Comparison of ENCODE assay signal across 19 cellular contexts in genomic region chr15:78130012-78130353, GRCh38. TPM values are rescaled to one million over a fixed set of nuclear protein-coding genes. Genes with fewer than 3 reads are reported as not detected.
DNase-seq lines count a peak whose midpoint lies in the region; ATAC-seq and TF ChIP-seq lines count a peak whose summit lies in the region.
"Had no signal": no experiment of that assay in that cellular context is flagged by ENCODE, and none has a peak within 500 bp of the region (broad histone marks: within the 10 kb centered on the region; RNA-seq: fewer than 3 reads in every experiment).

No MANE protein-coding gene starts in this region.

- no peak for ATAC-seq in activated T-cell treated with anti-CD3 and anti-CD28 coated beads, Interleukin-2, amount 50 U/mL, for 72 hours (replicated peaks in 1 of 2)
- no peak for ATAC-seq in stimulated activated effector memory CD8-positive, alpha-beta T cell treated with anti-CD3 and anti-CD28 coated beads, Interleukin-12 subunit alpha, Interleukin-12 subunit beta, amount 100 ng/mL, for 72 hours
- ATAC-seq in GM19035 (IDR thresholded peaks at IDR 0.05; ENCODE audit: unreplicated experiment) = no peak
- ATAC-seq in HG03139 (IDR thresholded peaks at IDR 0.05; ENCODE audit: unreplicated experiment) = no peak

- no peaks in the 10 kb centered on the region for H3K36me3 ChIP-seq in mesenchymal stem cell (ENCODE audit: control insufficient read depth in 1 of 2, insufficient read depth in 2 of 2, low read depth in 1 of 2, low read length in 2 of 2)
- H3K36me3 ChIP-seq: esophagus muscularis mucosa, vagina had no signal

- no peaks in the 10 kb centered on the region for H3K9me3 Mint-ChIP-seq in activated T-cell treated with anti-CD3 and anti-CD28 coated beads, Interleukin-2, amount 50 U/mL, for 72 hours
- H3K9me3 Mint-ChIP-seq in endothelial cell (ENCODE audit: unreplicated experiment) = no peaks in the 10 kb centered on the region
- no peaks in the 10 kb centered on the region for H3K9me3 Mint-ChIP-seq in stimulated activated effector memory CD8-positive, alpha-beta T cell treated with anti-CD3 and anti-CD28 coated beads, Interleukin-12 subunit alpha, Interleukin-12 subunit beta, amount 100 ng/mL, for 72 hours

- H3K27me3 ChIP-seq in mesenchymal stem cell (ENCODE audit: control insufficient read depth in 1 of 2, insufficient read depth in 1 of 2, low read length in 2 of 2) = peaks cover 0 to 15% of the 10 kb centered on the region in 2 experiments
- H3K27me3 ChIP-seq: esophagus muscularis mucosa, vagina had no signal

- no peak for TF ChIP-seq CTCF in endothelial cell (IDR thresholded peaks at IDR 0.05; ENCODE audit: unreplicated experiment)

- no peak overlapping the region for H3K9ac ChIP-seq in mesenchymal stem cell (ENCODE audit: low read length)

- H3K4me1 ChIP-seq in mesenchymal stem cell (ENCODE audit: control insufficient read depth, insufficient read depth, low read depth, low read length) = peaks cover 13% of the 10 kb centered on the region

- no peak overlapping the region for H3K4me3 ChIP-seq in Jurkat, Clone E6-1 (ENCODE audit: low read length)
- H3K4me3 ChIP-seq in mesenchymal stem cell (ENCODE audit: insufficient read depth in 1 of 2, low read depth in 1 of 2, low read length in 2 of 2) = no peak overlapping the region

- 100% methylated on average over 2 of the region's 2 CpGs for WGBS in mesenchymal stem cell

- H2BK12ac ChIP-seq in mesenchymal stem cell (ENCODE audit: low read length in 2 of 2) = peak overlapping the region in 1 of 2 experiments; percentile 4

- H2AK5ac ChIP-seq in mesenchymal stem cell (ENCODE audit: low read length, severe bottlenecking) = no peak overlapping the region

- H3K9me3 ChIP-seq in mesenchymal stem cell (ENCODE audit: control insufficient read depth, low read length) = no peaks in the 10 kb centered on the region
- H3K9me3 ChIP-seq: esophagus muscularis mucosa, vagina had no signal

- no peak overlapping the region for H3K4ac ChIP-seq in mesenchymal stem cell (ENCODE audit: low read depth in 1 of 2, low read length in 2 of 2)

- H3K14ac ChIP-seq in mesenchymal stem cell (ENCODE audit: low read length in 2 of 2) = no peak overlapping the region

- no peak overlapping the region for H4K91ac ChIP-seq in mesenchymal stem cell (ENCODE audit: low read length)

- no peak overlapping the region for H3K23ac ChIP-seq in mesenchymal stem cell (ENCODE audit: low read length in 2 of 2)

- no peak for DNase-seq in activated T-cell treated with anti-CD3 and anti-CD28 coated beads, Interleukin-2, amount 50 U/mL, for 72 hours
- no peak for DNase-seq in activated T-cell treated with anti-CD3 and anti-CD28 coated beads, Interleukin-2, amount 50 U/mL, for 1 hour
- DNase-seq in Jurkat, Clone E6-1 (ENCODE audit: low read depth, low spot score) = peak; percentile 56
- DNase-seq in endothelial cell (ENCODE audit: low spot score) (no peak), mesenchymal stem cell (no peak)
- DNase-seq in stimulated activated effector memory CD8-positive, alpha-beta T cell treated with anti-CD3 and anti-CD28 coated beads, Interleukin-12 subunit alpha, Interleukin-12 subunit beta, amount 100 ng/mL, for 72 hours (ENCODE audit: low spot score in 2 of 2) = no peak
- DNase-seq: activated CD4-positive, CD25-positive, alpha-beta regulatory T cell; cerebellar nuclear complex; DND-41; hippocampal formation; NCI-H2081; stimulated activated CD4-positive, alpha-beta T cell treated with anti-CD3 and anti-CD28 coated beads, Interleukin-1b, Interleukin-23, amount 100 ng/mL, for 48 hours had no signal

- no peak overlapping the region for H2BK120ac ChIP-seq in mesenchymal stem cell (ENCODE audit: low read depth, low read length)

- no peak overlapping the region for H2BK15ac ChIP-seq in mesenchymal stem cell (ENCODE audit: low read depth, poor library complexity, severe bottlenecking)

- H2BK5ac ChIP-seq in mesenchymal stem cell (ENCODE audit: low read depth, low read length, poor library complexity, severe bottlenecking) = no peak overlapping the region

- peaks cover 10% of the 10 kb centered on the region for H3K27me3 Mint-ChIP-seq in activated T-cell treated with anti-CD3 and anti-CD28 coated beads, Interleukin-2, amount 50 U/mL, for 72 hours (ENCODE audit: low read depth)
- peaks cover 11% of the 10 kb centered on the region for H3K27me3 Mint-ChIP-seq in endothelial cell (ENCODE audit: unreplicated experiment)

- H3K4me1 Mint-ChIP-seq in activated T-cell treated with anti-CD3 and anti-CD28 coated beads, Interleukin-2, amount 50 U/mL, for 72 hours (ENCODE audit: low read depth) = peaks cover 24% of the 10 kb centered on the region
- peaks cover 9% of the 10 kb centered on the region for H3K4me1 Mint-ChIP-seq in endothelial cell (ENCODE audit: unreplicated experiment)
- peaks cover 38% of the 10 kb centered on the region for H3K4me1 Mint-ChIP-seq in stimulated activated effector memory CD8-positive, alpha-beta T cell treated with anti-CD3 and anti-CD28 coated beads, Interleukin-12 subunit alpha, Interleukin-12 subunit beta, amount 100 ng/mL, for 72 hours

- H3K4me2 ChIP-seq in mesenchymal stem cell (ENCODE audit: low read length, poor library complexity, severe bottlenecking) = no peak overlapping the region

- no peak overlapping the region for H3K18ac ChIP-seq in mesenchymal stem cell (ENCODE audit: low read depth in 1 of 2, low read length in 2 of 2)

- peaks cover 7% of the 10 kb centered on the region for H3K79me1 ChIP-seq in mesenchymal stem cell (replicated peaks; ENCODE audit: low read length, poor library complexity, severe bottlenecking)

- H3K27ac ChIP-seq in mesenchymal stem cell (ENCODE audit: low read length, poor library complexity, severe bottlenecking) = no peak overlapping the region

- H3K36me3 Mint-ChIP-seq in activated T-cell treated with anti-CD3 and anti-CD28 coated beads, Interleukin-2, amount 50 U/mL, for 72 hours (ENCODE audit: insufficient read depth in 2 of 2) = no peaks in the 10 kb centered on the region
- no peaks in the 10 kb centered on the region for H3K36me3 Mint-ChIP-seq in endothelial cell (ENCODE audit: low read depth, unreplicated experiment)
- H3K36me3 Mint-ChIP-seq in stimulated activated effector memory CD8-positive, alpha-beta T cell treated with anti-CD3 and anti-CD28 coated beads, Interleukin-12 subunit alpha, Interleukin-12 subunit beta, amount 100 ng/mL, for 72 hours = peaks cover 6% of the 10 kb centered on the region

- H3K27ac Mint-ChIP-seq in activated T-cell treated with anti-CD3 and anti-CD28 coated beads, Interleukin-2, amount 50 U/mL, for 72 hours = no peak overlapping the region
- H3K27ac Mint-ChIP-seq in endothelial cell (ENCODE audit: unreplicated experiment) = no peak overlapping the region
- peak overlapping the region; percentile 97 for H3K27ac Mint-ChIP-seq in stimulated activated effector memory CD8-positive, alpha-beta T cell treated with anti-CD3 and anti-CD28 coated beads, Interleukin-12 subunit alpha, Interleukin-12 subunit beta, amount 100 ng/mL, for 72 hours

- no peak overlapping the region for H4K8ac ChIP-seq in mesenchymal stem cell (ENCODE audit: low read length)

- H2AFZ ChIP-seq in mesenchymal stem cell (ENCODE audit: low read depth, low read length) = no peak overlapping the region

- H3K4me3 Mint-ChIP-seq in activated T-cell treated with anti-CD3 and anti-CD28 coated beads, Interleukin-2, amount 50 U/mL, for 72 hours = peak overlapping the region; percentile 56 to 83
- peak overlapping the region; percentile 85 for H3K4me3 Mint-ChIP-seq in endothelial cell (ENCODE audit: unreplicated experiment)
- H3K4me3 Mint-ChIP-seq in stimulated activated effector memory CD8-positive, alpha-beta T cell treated with anti-CD3 and anti-CD28 coated beads, Interleukin-12 subunit alpha, Interleukin-12 subunit beta, amount 100 ng/mL, for 72 hours = peak overlapping the region; percentile 87

RNA-seq across cellular contexts. Expression of gene CIB2, which starts 1.3 kb away (rescaled TPM):
- total RNA-seq in activated T-cell treated with anti-CD3 and anti-CD28 coated beads, Interleukin-2, amount 50 U/mL, for 72 hours = 1 to 10 TPM; 3.2 to 3.8 TPM
- 30.8 TPM for polyA plus RNA-seq in Jurkat, Clone E6-1 (2012; ENCODE audit: insufficient read depth, insufficient read length)
- 16.4 TPM for total RNA-seq in endothelial cell (ENCODE audit: unreplicated experiment)
- 23.7 TPM for polyA plus RNA-seq in mesenchymal stem cell (2013, experiment 1 of 2)
- polyA plus RNA-seq in mesenchymal stem cell (2013, experiment 2 of 2) = 21.9 TPM

RNA-seq across cellular contexts. Expression of gene IDH3A, which starts 19.2 kb away (rescaled TPM):
- 10 to 100 TPM; 83.6 to 92.7 TPM for total RNA-seq in activated T-cell treated with anti-CD3 and anti-CD28 coated beads, Interleukin-2, amount 50 U/mL, for 72 hours
- 116 TPM for polyA plus RNA-seq in Jurkat, Clone E6-1 (2012; ENCODE audit: insufficient read depth, insufficient read length)
- total RNA-seq in endothelial cell (ENCODE audit: unreplicated experiment) = 19.9 TPM
- polyA plus RNA-seq in mesenchymal stem cell (2013, experiment 1 of 2) = 17.7 TPM
- polyA plus RNA-seq in mesenchymal stem cell (2013, experiment 2 of 2) = 19.5 TPM

RNA-seq across cellular contexts. Expression of gene SH2D7, which starts 37.6 kb away (rescaled TPM):
- not detected for total RNA-seq in activated T-cell treated with anti-CD3 and anti-CD28 coated beads, Interleukin-2, amount 50 U/mL, for 72 hours
- not detected for polyA plus RNA-seq in Jurkat, Clone E6-1 (2012; ENCODE audit: insufficient read depth, insufficient read length)
- not detected for total RNA-seq in endothelial cell (ENCODE audit: unreplicated experiment)
- 0.01 TPM for polyA plus RNA-seq in mesenchymal stem cell (2013, experiment 1 of 2)
- 0.01 TPM for polyA plus RNA-seq in mesenchymal stem cell (2013, experiment 2 of 2)
- total RNA-seq: esophagus muscularis mucosa, lower leg skin, pulmonary artery endothelial cell, SK-MEL-5, vagina had no signal

RNA-seq across cellular contexts. Expression of gene TBC1D2B, which starts 52.5 kb away (rescaled TPM):
- total RNA-seq in activated T-cell treated with anti-CD3 and anti-CD28 coated beads, Interleukin-2, amount 50 U/mL, for 72 hours = 10 to 100 TPM; 67.8 to 75.0 TPM
- 27.6 TPM for polyA plus RNA-seq in Jurkat, Clone E6-1 (2012; ENCODE audit: insufficient read depth, insufficient read length)
- 13.8 TPM for total RNA-seq in endothelial cell (ENCODE audit: unreplicated experiment)
- polyA plus RNA-seq in mesenchymal stem cell (2013, experiment 1 of 2) = 43.1 TPM
- polyA plus RNA-seq in mesenchymal stem cell (2013, experiment 2 of 2) = 41.2 TPM
